Comparison of ENCODE assay signal across 20 cellular contexts in genomic region chr15:89071471-89071870, GRCh38. TPM values are rescaled to one million over a fixed set of nuclear protein-coding genes. Genes with fewer than 3 reads are reported as not detected.
DNase-seq lines count a peak whose midpoint lies in the region; ATAC-seq and TF ChIP-seq lines count a peak whose summit lies in the region.
"Had no signal": no experiment of that assay in that cellular context is flagged by ENCODE, and none has a peak within 500 bp of the region (broad histone marks: within the 10 kb centered on the region; RNA-seq: fewer than 3 reads in every experiment).

No MANE protein-coding gene starts in this region.

- no peaks in the 10 kb centered on the region for H3K79me1 ChIP-seq in trophoblast cell (ENCODE audit: low read length)

- no peak overlapping the region for H3K23ac ChIP-seq in trophoblast cell (ENCODE audit: low read length)

- no peak overlapping the region for H3K4me3 ChIP-seq in HL-60 (replicated peaks; ENCODE audit: insufficient read depth, low read length)
- no peak overlapping the region for H3K4me3 ChIP-seq in trophoblast cell (ENCODE audit: low read depth, low read length)
- H3K4me3 ChIP-seq: GM23248 had no signal

- H3K4me2 ChIP-seq in trophoblast cell (ENCODE audit: low read length): no peak overlapping the region

- H4K8ac ChIP-seq in trophoblast cell (ENCODE audit: low read depth, low read length): no peak overlapping the region

- no peak overlapping the region for H2BK12ac ChIP-seq in trophoblast cell (ENCODE audit: low read length)

- DNase-seq in HL-60 (ENCODE audit: low read depth in 1 of 2, low spot score in 1 of 2): no peak
- peak; percentile 19 to 55 for DNase-seq in SW 1271 (lab: John Stamatoyannopoulos, UW)
- DNase-seq in foreskin keratinocyte: no peak
- peak; percentile 34 to 44 for DNase-seq in trophoblast cell
- no peak for DNase-seq in ureter (ENCODE audit: low spot score)
- DNase-seq in kidney tubule cell (ENCODE audit: low spot score): no peak
- no peak for DNase-seq in stimulated activated CD8-positive, alpha-beta memory T cell treated with anti-CD3 and anti-CD28 coated beads, Interleukin-4, amount 100 ng/mL, for 48 hours
- DNase-seq: ACHN, C1 segment of cervical spinal cord, DMS 273 treated with DMSO at 0.1 percent for 48 hours, DND-41, GM23248, HCEC 1CT, Karpas-422, NCI-H1092 treated with DMSO at 0.1 percent for 48 hours, NCI-H146, NCI-H2081 treated with DMSO at 0.1 percent for 48 hours, NCI-H510A treated with DMSO at 0.1 percent for 48 hours, PC-3 had no signal

- peak overlapping the region; percentile 62; the same call in 1 of the 2 replicates for H3K27ac ChIP-seq in HL-60 (replicated peaks)
- H3K27ac ChIP-seq in foreskin keratinocyte: no peak overlapping the region
- H3K27ac ChIP-seq in trophoblast cell (ENCODE audit: low read depth, low read length): no peak overlapping the region
- H3K27ac ChIP-seq: GM23248, RWPE1 had no signal

- H2BK120ac ChIP-seq in trophoblast cell (ENCODE audit: insufficient read depth, low read length, poor library complexity): no peak overlapping the region

- no peak overlapping the region for H4K91ac ChIP-seq in trophoblast cell (ENCODE audit: low read depth, low read length)

- no peak overlapping the region for H2AFZ ChIP-seq in trophoblast cell (ENCODE audit: insufficient read depth, low read length, poor library complexity)
- H2AFZ ChIP-seq: GM23248 had no signal

- H4K12ac ChIP-seq in trophoblast cell (ENCODE audit: low read depth, low read length): no peak overlapping the region

- H2AK5ac ChIP-seq in trophoblast cell (ENCODE audit: low read length): no peak overlapping the region

- no peak overlapping the region for H3K14ac ChIP-seq in trophoblast cell (ENCODE audit: low read length)

- H3K9me3 ChIP-seq in trophoblast cell (ENCODE audit: insufficient read depth, low read depth, low read length): peaks cover 10% of the 10 kb centered on the region

- ATAC-seq in foreskin keratinocyte: peak; percentile 19
- ATAC-seq: PC-3 had no signal

- no peaks in the 10 kb centered on the region for H3K79me2 ChIP-seq in trophoblast cell (ENCODE audit: control insufficient read depth, insufficient read depth, low read length, poor library complexity)

- no peak overlapping the region for H2BK5ac ChIP-seq in trophoblast cell (ENCODE audit: low read depth, low read length, poor library complexity)

- H3K4me1 ChIP-seq in foreskin keratinocyte (peaks cover 4% of the 10 kb centered on the region), trophoblast cell (ENCODE audit: control insufficient read depth in 1 of 2, insufficient read depth in 2 of 2, low read length in 2 of 2) (no peaks in the 10 kb centered on the region)

- no peak overlapping the region for H3K4ac ChIP-seq in trophoblast cell (ENCODE audit: low read depth, low read length)

- H3K36me3 ChIP-seq in trophoblast cell (ENCODE audit: control insufficient read depth in 1 of 2, insufficient read depth in 2 of 2, low read length in 2 of 2): no peaks in the 10 kb centered on the region

- no peak overlapping the region for H3K9ac ChIP-seq in trophoblast cell (ENCODE audit: low read length)
- H3K9ac ChIP-seq: GM23248 had no signal

- no CpG with 5 or more reads among the region's 4 CpGs for WGBS in trophoblast cell (ENCODE audit: extremely low coverage, insufficient coverage, insufficient read length)

- no peak overlapping the region for H3K18ac ChIP-seq in trophoblast cell (ENCODE audit: low read length)

- H3K27me3 ChIP-seq in HL-60 (ENCODE audit: insufficient read depth, poor library complexity, severe bottlenecking) (no peaks in the 10 kb centered on the region), foreskin keratinocyte (no peaks in the 10 kb centered on the region), trophoblast cell (ENCODE audit: insufficient read depth, low read length) (no peaks in the 10 kb centered on the region)

- TF ChIP-seq CTCF in HL-60 (IDR thresholded peaks at IDR 0.05; ENCODE audit: insufficient read depth, low read length) (no peak), foreskin keratinocyte (conservative IDR thresholded peaks at IDR 0.05) (no peak)

RNA-seq across cellular contexts. Expression of gene ABHD2, which starts 16.8 kb away (rescaled TPM):
- total RNA-seq in foreskin keratinocyte (32.7 and 41.4 TPM in 2 replicates), ureter (134 TPM)
- polyA plus RNA-seq in foreskin keratinocyte: 4.9 and 6.5 TPM in 2 replicates
- polyA plus RNA-seq in trophoblast cell (2013): 12.4 and 13.4 TPM in 2 replicates

Comparison
In these comparisons a context has a peak if more than half of its experiments do, and no peak if none do; other contexts are left out.
1. DNase-seq: peak in SW 1271 (2 of 2) and trophoblast cell (2 of 2); none in HL-60 (0 of 2), foreskin keratinocyte (0 of 2), ureter (single experiment), kidney tubule cell (single experiment) and stimulated activated CD8-positive, alpha-beta memory T cell treated with anti-CD3 and anti-CD28 coated beads, Interleukin-4, amount 100 ng/mL, for 48 hours (single experiment).